8 cellular contexts compared by ENCODE assay signal in the genomic region with DNA sequence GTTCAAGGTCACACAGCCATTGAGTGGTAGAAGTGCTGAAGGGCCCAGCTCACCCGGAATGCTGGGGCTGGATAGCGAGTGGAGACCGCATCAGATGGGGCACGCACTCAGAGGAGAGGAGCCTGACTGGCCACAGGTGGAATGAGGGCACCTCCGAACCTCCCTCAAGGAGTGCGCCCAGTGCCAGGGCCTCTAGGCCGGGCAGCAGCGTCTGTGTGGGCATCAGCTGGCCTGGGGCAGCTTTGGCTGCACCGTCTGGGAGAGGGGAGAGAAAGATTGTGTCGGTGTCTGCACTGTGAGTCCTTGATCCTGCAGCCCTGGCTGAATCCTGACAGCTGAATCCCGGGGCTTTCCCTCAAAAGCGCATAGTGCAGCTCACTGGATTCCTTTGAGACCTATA. TPM values are rescaled to one million over a fixed set of nuclear protein-coding genes. Genes with fewer than 3 reads are reported as not detected.
DNase-seq lines count a peak whose midpoint lies in the region; ATAC-seq and TF ChIP-seq lines count a peak whose summit lies in the region.

No MANE protein-coding gene starts in this region.

- no peaks in the 10 kb centered on the region for H3K9me3 Mint-ChIP-seq in activated B cell treated with CpG ODN at 0.5 μM for 24 hours

- H3K4me3 ChIP-seq in heart right ventricle (peak overlapping the region in 8 of 10 donors; percentile 39 to 72 (median 64)), rectal smooth muscle tissue (ENCODE audit: low read length) (peak overlapping the region; percentile 67)

- H3K4me1 Mint-ChIP-seq in activated B cell treated with CpG ODN at 0.5 μM for 24 hours, result peaks cover 7% of the 10 kb centered on the region

- H3K4me1 ChIP-seq in heart right ventricle (peaks cover 0 to 20% (median 14%) of the 10 kb centered on the region in 9 donors), rectal smooth muscle tissue (ENCODE audit: control insufficient read depth, insufficient read depth, low read length) (peaks cover 5% of the 10 kb centered on the region)

- POLR2A ChIA-PET in activated B cell treated with CpG ODN at 0.5 μM for 24 hours (lab: Charles Lee), result interaction anchor here (0.7 kb wide), 1 partner anchor 145 kb away, joined by 3 read pairs; no protein-coding TSS in a partner anchor

- peak overlapping the region; percentile 38 for H3K4me3 Mint-ChIP-seq in activated B cell treated with CpG ODN at 0.5 μM for 24 hours

- WGBS in heart right ventricle, 2 donors, result 82% methylated on average over 12 of the region's 12 CpGs

- CTCF ChIA-PET in activated B cell treated with CpG ODN at 0.5 μM for 24 hours (lab: Charles Lee), result interaction anchor here (1.3 kb wide), 1 partner anchor 102 kb away, joined by 3 read pairs; no protein-coding TSS in a partner anchor

- in situ Hi-C loops in G401 (cut with HindIII; ENCODE audit: low sequenced_read_pairs), result no loop called here

- H3K9ac ChIP-seq in rectal smooth muscle tissue (ENCODE audit: low read length), result no peak overlapping the region

- intact Hi-C loops in activated B cell treated with CpG ODN at 0.5 μM for 24 hours (cut with micrococcal nuclease), result no loop called here
- intact Hi-C loops in heart right ventricle (cut with DNase I), result loop anchor here in 1 of 10 donors (10.0 kb wide), 1 partner anchor 178 kb away; no protein-coding TSS in a partner anchor

- H3K27ac ChIP-seq in heart right ventricle (no peak overlapping the region), rectal smooth muscle tissue (ENCODE audit: low read depth, low read length) (no peak overlapping the region)

- no peaks in the 10 kb centered on the region for H3K9me3 ChIP-seq in heart right ventricle

- no peaks in the 10 kb centered on the region for H3K36me3 ChIP-seq in heart right ventricle
- no peaks in the 10 kb centered on the region for H3K36me3 ChIP-seq in rectal smooth muscle tissue (ENCODE audit: control insufficient read depth, insufficient read depth, low read length)

- ATAC-seq in activated B cell treated with CpG ODN at 0.5 μM for 24 hours (ENCODE audit: low read depth), result no peak
- ATAC-seq in heart right ventricle, result peak in 3 of 8 donors; percentile 2 to 9 (median 8)
- no peak for ATAC-seq in HG02852 (IDR thresholded peaks at IDR 0.05; ENCODE audit: unreplicated experiment)

- DNase-seq in G401 (ENCODE audit: low spot score) (peak; percentile 47), activated B cell treated with CpG ODN at 0.5 μM for 24 hours (no peak), heart right ventricle (no peak), SHP77 treated with DMSO at 0.1 percent for 48 hours (lab: John Stamatoyannopoulos, UW) (no peak), OCI-M1 (lab: John Stamatoyannopoulos, UW) (no peak), NCI-H1105 treated with DMSO at 0.1 percent for 48 hours (lab: John Stamatoyannopoulos, UW) (no peak)

- H3K27me3 Mint-ChIP-seq in activated B cell treated with CpG ODN at 0.5 μM for 24 hours, result peaks cover 11% of the 10 kb centered on the region

- peaks cover 0 to 20% (median 0%) of the 10 kb centered on the region in 7 donors for H3K27me3 ChIP-seq in heart right ventricle
- H3K27me3 ChIP-seq in rectal smooth muscle tissue (ENCODE audit: control insufficient read depth, insufficient read depth, low read length), result no peaks in the 10 kb centered on the region

- no peak overlapping the region for H3K27ac Mint-ChIP-seq in activated B cell treated with CpG ODN at 0.5 μM for 24 hours

- H3K36me3 Mint-ChIP-seq in activated B cell treated with CpG ODN at 0.5 μM for 24 hours (ENCODE audit: low read depth), result no peaks in the 10 kb centered on the region

- TF ChIP-seq CTCF in activated B cell treated with CpG ODN at 0.5 μM for 24 hours (IDR thresholded peaks at IDR 0.05), result no peak
- no peak for TF ChIP-seq CTCF in heart right ventricle (IDR thresholded peaks at IDR 0.05)

RNA-seq across cellular contexts. Expression of a gene that starts 0.7 kb away (rescaled TPM):
- total RNA-seq in G401 (2014; rRNA removed; shearing (Covaris generic)), result 0.92 and 0.95 TPM in 2 replicates
- total RNA-seq in activated B cell treated with CpG ODN at 0.5 μM for 24 hours (3.7 and 3.9 TPM in 2 replicates), heart right ventricle (1 to 10 TPM in 7 of 10 donors, under 1 TPM in 3; 0.70 to 1.9 (median 1.3) TPM)
- 1 to 10 TPM; 1.1 to 1.9 TPM for polyA plus RNA-seq in heart right ventricle
